In genomic region chrX:107537815-107538214, GRCh38 we compare ENCODE assay signal across 8 cellular contexts.
DNase-seq lines count a peak whose midpoint lies in the region; ATAC-seq and TF ChIP-seq lines count a peak whose summit lies in the region.

No MANE protein-coding gene starts in this region.

- H3K27me3 Mint-ChIP-seq in activated CD4-positive, alpha-beta memory T cell treated with anti-CD3 and anti-CD28 coated beads for 36 hours = peaks cover 8% of the 10 kb centered on the region

- no peaks in the 10 kb centered on the region for H3K36me3 Mint-ChIP-seq in activated CD4-positive, alpha-beta memory T cell treated with anti-CD3 and anti-CD28 coated beads for 36 hours

- no peak overlapping the region for H3K4me3 Mint-ChIP-seq in activated CD4-positive, alpha-beta memory T cell treated with anti-CD3 and anti-CD28 coated beads for 36 hours

- no peak for DNase-seq in Right ventricle myocardium inferior (ENCODE audit: missing footprints)
- no peak for DNase-seq in cardiac septum (ENCODE audit: low spot score)
- peak; percentile 47 for DNase-seq in NAMALWA (ENCODE audit: low spot score)
- peak; percentile 50 for DNase-seq in activated CD4-positive, alpha-beta memory T cell treated with anti-CD3 and anti-CD28 coated beads for 36 hours
- DNase-seq in fibroblast of villous mesenchyme (ENCODE audit: low read depth) = peak; percentile 53
- DNase-seq in stimulated activated CD4-positive, alpha-beta T cell treated with anti-CD3 and anti-CD28 coated beads, Interleukin-2, amount 100 ng/mL, for 48 hours = peak; percentile 23 to 27

- H3K4me3 ChIP-seq in fibroblast of villous mesenchyme (ENCODE audit: low read depth, low read length) = no peak overlapping the region

- intact Hi-C loops in Right ventricle myocardium inferior (cut with DNase I) (no loop called here), cardiac septum (cut with DNase I) (no loop called here)
- intact Hi-C loops in activated CD4-positive, alpha-beta memory T cell treated with anti-CD3 and anti-CD28 coated beads for 36 hours (cut with micrococcal nuclease) = loop anchor here (1.0 to 10.0 kb wide), 4 partner anchors 91 to 354 kb away; partner anchors contain the start of genes NCBP2L and PRPS1

- CTCF ChIA-PET in activated CD4-positive, alpha-beta memory T cell treated with anti-CD3 and anti-CD28 coated beads for 36 hours (lab: Charles Lee) = interaction anchor here (0.7 to 5.1 kb wide), 9 partner anchors 10 to 554 kb away, joined by 3 to 24 read pairs (median 3); partner anchors contain the start of genes NCBP2L, PRPS1 and TSC22D3

- no peaks in the 10 kb centered on the region for H3K4me1 Mint-ChIP-seq in activated CD4-positive, alpha-beta memory T cell treated with anti-CD3 and anti-CD28 coated beads for 36 hours (ENCODE audit: low read depth)

- peak; percentile 63 for TF ChIP-seq CTCF in fibroblast of villous mesenchyme (IDR thresholded peaks at IDR 0.05; ENCODE audit: insufficient read depth, low read depth, low read length)

- H3K9me3 Mint-ChIP-seq in activated CD4-positive, alpha-beta memory T cell treated with anti-CD3 and anti-CD28 coated beads for 36 hours = no peaks in the 10 kb centered on the region

- H3K27ac Mint-ChIP-seq in activated CD4-positive, alpha-beta memory T cell treated with anti-CD3 and anti-CD28 coated beads for 36 hours = no peak overlapping the region

- POLR2A ChIA-PET in activated CD4-positive, alpha-beta memory T cell treated with anti-CD3 and anti-CD28 coated beads for 36 hours (lab: Charles Lee) = no interaction called here

- peak; percentile 44 for ATAC-seq in Right ventricle myocardium inferior
- no peak for ATAC-seq in GM21447 (IDR thresholded peaks at IDR 0.05; ENCODE audit: unreplicated experiment)
- no peak for ATAC-seq in GM18520 (IDR thresholded peaks at IDR 0.05; ENCODE audit: unreplicated experiment)

Comparison
In these comparisons a context has a peak if more than half of its experiments do, and no peak if none do; other contexts are left out.
1. DNase-seq: peak in NAMALWA (single experiment), activated CD4-positive, alpha-beta memory T cell treated with anti-CD3 and anti-CD28 coated beads for 36 hours (single experiment), fibroblast of villous mesenchyme (single experiment) and stimulated activated CD4-positive, alpha-beta T cell treated with anti-CD3 and anti-CD28 coated beads, Interleukin-2, amount 100 ng/mL, for 48 hours (2 of 2); none in Right ventricle myocardium inferior (single experiment) and cardiac septum (single experiment).